ENCODE assay signal across 29 cellular contexts in genomic region chr3:139617656-139618268, GRCh38.
"Had no signal": no experiment of that assay in that cellular context is flagged by ENCODE, and none has a peak within 500 bp of the region (broad histone marks: within the 10 kb centered on the region; RNA-seq: fewer than 3 reads in every experiment).

No MANE protein-coding gene starts in this region.

- H3K27ac ChIP-seq: ascending aorta, breast epithelium, cardiac muscle cell, coronary artery, esophagus muscularis mucosa, gastroesophageal sphincter, WERI-Rb-1 had no signal

- ATAC-seq: activated CD4-positive, CD25-positive, alpha-beta regulatory T cell treated with anti-CD3 and anti-CD28 coated beads, Interleukin-2, amount 50 U/mL, for 24 hours; activated CD8-positive, alpha-beta T cell treated with anti-CD3 and anti-CD28 coated beads for 36 hours; activated naive CD8-positive, alpha-beta T cell treated with anti-CD3 and anti-CD28 coated beads, Interleukin-2, amount 50 U/mL, for 24 hours; activated T-cell treated with anti-CD3 and anti-CD28 coated beads, Interleukin-2, amount 50 U/mL, for 4 hours; effector memory CD8-positive, alpha-beta T cell; gastroesophageal sphincter; T-helper 17 cell had no signal

- H3K36me3 ChIP-seq: ascending aorta, breast epithelium, cardiac muscle cell, esophagus muscularis mucosa, gastroesophageal sphincter, WERI-Rb-1 had no signal

- H3K9me3 ChIP-seq: ascending aorta, breast epithelium, esophagus muscularis mucosa, gastroesophageal sphincter had no signal

- H3K27me3 ChIP-seq: ascending aorta, breast epithelium, cardiac muscle cell, esophagus muscularis mucosa, gastroesophageal sphincter had no signal

- DNase-seq: activated B cell treated with CpG ODN at 0.5 μM for 24 hours; activated CD4-positive, alpha-beta T cell treated with anti-CD3 and anti-CD28 coated beads for 48 hours; activated CD4-positive, alpha-beta T cell treated with anti-CD3 and anti-CD28 coated beads, Interleukin-2, amount 50 U/mL, for 1 hour; activated CD4-positive, alpha-beta T cell treated with anti-CD3 and anti-CD28 coated beads, Interleukin-2, amount 50 U/mL, for 48 hours; activated CD8-positive, alpha-beta memory T cell treated with anti-CD3 and anti-CD28 coated beads for 24 hours; activated CD8-positive, alpha-beta T cell treated with anti-CD3 and anti-CD28 coated beads for 36 hours; activated effector memory CD4-positive, alpha-beta T cell treated with anti-CD3 and anti-CD28 coated beads, Interleukin-2, amount 50 U/mL, for 16 hours; activated naive CD4-positive, alpha-beta T cell treated with anti-CD3 and anti-CD28 coated beads for 36 hours; activated naive CD8-positive, alpha-beta T cell treated with anti-CD3 and anti-CD28 coated beads for 36 hours; activated naive CD8-positive, alpha-beta T cell treated with anti-CD3 and anti-CD28 coated beads, Interleukin-2, amount 50 U/mL, for 24 hours; activated T-cell treated with anti-CD3 and anti-CD28 coated beads, Interleukin-2, amount 50 U/mL, for 4 hours; central memory CD4-positive, alpha-beta T cell; cerebellar nuclear complex; dermis blood vessel endothelial cell; effector CD4-positive, alpha-beta T cell; effector memory CD8-positive, alpha-beta T cell; erythroblast; foreskin melanocyte; T-helper 1 cell; T-helper 17 cell; T1000; WERI-Rb-1 had no signal

- H3K4me3 ChIP-seq: ascending aorta, breast epithelium, cardiac muscle cell, coronary artery, esophagus muscularis mucosa, gastroesophageal sphincter had no signal

- H3K4me1 ChIP-seq: ascending aorta, breast epithelium, esophagus muscularis mucosa, gastroesophageal sphincter had no signal
